ENCODE assay signal across 20 cellular contexts in the genomic region with DNA sequence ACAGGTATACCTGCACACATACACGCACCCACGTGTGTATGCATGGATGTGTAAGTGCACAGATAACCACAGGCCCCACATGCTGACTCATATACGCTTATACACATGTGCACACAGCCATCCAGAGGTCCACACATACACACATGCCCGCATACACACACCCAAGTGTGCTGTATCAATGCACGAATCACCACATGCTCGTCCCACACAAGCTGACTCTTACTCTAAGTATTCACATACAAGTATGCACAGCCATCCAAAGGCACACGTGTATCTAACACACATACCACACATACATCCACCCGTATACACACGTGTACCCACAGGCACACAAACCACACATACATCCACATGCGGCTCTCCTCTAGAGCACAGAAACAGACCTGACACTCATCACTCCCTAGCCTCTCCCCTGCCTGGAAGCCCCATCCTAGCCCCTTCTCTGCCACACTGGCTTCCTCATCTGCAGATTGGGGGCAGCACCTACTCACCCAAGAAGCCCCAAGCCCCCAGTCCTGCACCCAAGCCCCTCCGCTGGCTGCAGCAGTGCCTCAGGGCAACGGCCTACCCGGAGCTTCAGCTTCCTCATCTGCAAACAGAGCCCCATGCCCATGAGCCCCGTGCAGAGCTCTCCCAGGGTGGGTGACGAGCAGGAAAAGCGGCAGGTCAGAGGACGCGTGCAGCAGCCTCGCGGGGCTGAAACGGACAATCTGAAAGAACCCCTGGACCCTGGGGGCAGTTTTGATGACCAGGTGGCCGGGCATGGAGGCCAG.
DNase-seq lines count a peak whose midpoint lies in the region; ATAC-seq and TF ChIP-seq lines count a peak whose summit lies in the region.
"Had no signal": no experiment of that assay in that cellular context is flagged by ENCODE, and none has a peak within 500 bp of the region (broad histone marks: within the 10 kb centered on the region; RNA-seq: fewer than 3 reads in every experiment).

No MANE protein-coding gene starts in this region.

- peak; percentile 38 for DNase-seq in natural killer cell treated with Interleukin-12 subunit alpha and Interleukin-12 subunit beta and Interleukin-15 and Interleukin-18, amount 100 ng/mL, for 72 hours (ENCODE audit: low spot score)
- no peak for DNase-seq in natural killer cell
- peak; percentile 39 for DNase-seq in lower lobe of right lung
- DNase-seq in NCI-H1105 treated with DMSO at 0.1 percent for 48 hours (lab: John Stamatoyannopoulos, UW), result no peak
- DNase-seq in stimulated activated CD8-positive, alpha-beta memory T cell treated with anti-CD3 and anti-CD28 coated beads, Interleukin-4, amount 100 ng/mL, for 48 hours, result no peak
- no peak for DNase-seq in mesenteric fat pad (ENCODE audit: low spot score)
- DNase-seq in NCI-H748 (lab: John Stamatoyannopoulos, UW; ENCODE audit: unreplicated experiment), result no peak
- DNase-seq: activated CD4-positive, alpha-beta T cell treated with anti-CD3 and anti-CD28 coated beads, Interleukin-2, amount 50 U/mL, for 48 hours; activated naive CD4-positive, alpha-beta T cell treated with anti-CD3 and anti-CD28 coated beads, Interleukin-2, amount 10 ng/mL, durations not matched to agents 7 days and 5 days; activated T-cell treated with anti-CD3 and anti-CD28 coated beads, Interleukin-2, amount 50 U/mL, for 1 hour; MG63; NCI-H1694 treated with DMSO at 0.1 percent for 48 hours; NCI-H446 treated with DMSO at 0.1 percent for 48 hours; thyroid gland had no signal

- H3K27ac ChIP-seq in lower lobe of right lung, result no peak overlapping the region
- H3K27ac ChIP-seq: epithelial cell of prostate, left lung, thyroid gland had no signal

- H3K27me3 Mint-ChIP-seq in natural killer cell treated with Interleukin-12 subunit alpha and Interleukin-12 subunit beta and Interleukin-15 and Interleukin-18, amount 100 ng/mL, for 72 hours, result no peaks in the 10 kb centered on the region
- H3K27me3 Mint-ChIP-seq in natural killer cell (ENCODE audit: low read depth in 2 of 2), result no peaks in the 10 kb centered on the region
- H3K27me3 Mint-ChIP-seq in brain, result peaks cover 3% of the 10 kb centered on the region
- H3K27me3 Mint-ChIP-seq: activated naive CD4-positive, alpha-beta T cell treated with anti-CD3 and anti-CD28 coated beads, Interleukin-2, amount 10 ng/mL, durations not matched to agents 7 days and 5 days had no signal

- no peak for ATAC-seq in natural killer cell treated with Interleukin-12 subunit alpha and Interleukin-12 subunit beta and Interleukin-15 and Interleukin-18, amount 100 ng/mL, for 72 hours
- ATAC-seq in natural killer cell, result no peak
- no peak for ATAC-seq in lower lobe of right lung
- ATAC-seq: gastroesophageal sphincter, left lung had no signal

- no peaks in the 10 kb centered on the region for H3K9me3 ChIP-seq in lower lobe of right lung
- H3K9me3 ChIP-seq: left lung, thyroid gland had no signal

- peaks cover 16% of the 10 kb centered on the region for H3K36me3 Mint-ChIP-seq in natural killer cell treated with Interleukin-12 subunit alpha and Interleukin-12 subunit beta and Interleukin-15 and Interleukin-18, amount 100 ng/mL, for 72 hours
- H3K36me3 Mint-ChIP-seq in natural killer cell (no peaks in the 10 kb centered on the region), brain (peaks cover 75% of the 10 kb centered on the region)

- intact Hi-C loops in natural killer cell (cut with micrococcal nuclease) (no loop called here), lower lobe of right lung (cut with DNase I) (no loop called here)

- H3K4me1 ChIP-seq in lower lobe of right lung, result peaks cover 41% of the 10 kb centered on the region

- no peak overlapping the region for H3K4me3 ChIP-seq in lower lobe of right lung
- H3K4me3 ChIP-seq: gastroesophageal sphincter, left lung, MG63, smooth muscle cell, thyroid gland had no signal

- no peak overlapping the region for H3K4me3 Mint-ChIP-seq in natural killer cell treated with Interleukin-12 subunit alpha and Interleukin-12 subunit beta and Interleukin-15 and Interleukin-18, amount 100 ng/mL, for 72 hours
- H3K4me3 Mint-ChIP-seq in natural killer cell (no peak overlapping the region), brain (no peak overlapping the region)
- H3K4me3 Mint-ChIP-seq: activated naive CD4-positive, alpha-beta T cell treated with anti-CD3 and anti-CD28 coated beads, Interleukin-2, amount 10 ng/mL, durations not matched to agents 7 days and 5 days; dendritic cell treated with granulocyte-macrophage colony-stimulating factor and Interleukin-4, amounts not matched to agents 40 ng/mL and 50 ng/mL, for 4 days had no signal

- H3K36me3 ChIP-seq in lower lobe of right lung, result peaks cover 84% of the 10 kb centered on the region

- peaks cover 62 to 69% of the 10 kb centered on the region in 2 donors for H3K4me1 Mint-ChIP-seq in natural killer cell treated with Interleukin-12 subunit alpha and Interleukin-12 subunit beta and Interleukin-15 and Interleukin-18, amount 100 ng/mL, for 72 hours (ENCODE audit: low read depth in 2 of 2)
- H3K4me1 Mint-ChIP-seq in natural killer cell, result peaks cover 58 to 93% of the 10 kb centered on the region in 2 donors
- H3K4me1 Mint-ChIP-seq in brain, result peaks cover 54% of the 10 kb centered on the region

- no peak overlapping the region for H3K27ac Mint-ChIP-seq in natural killer cell treated with Interleukin-12 subunit alpha and Interleukin-12 subunit beta and Interleukin-15 and Interleukin-18, amount 100 ng/mL, for 72 hours
- peak overlapping the region in 1 of 2 donors; percentile 10 for H3K27ac Mint-ChIP-seq in natural killer cell
- H3K27ac Mint-ChIP-seq in brain, result peak overlapping the region; percentile 17 to 97 (median 65)
- H3K27ac Mint-ChIP-seq: activated naive CD4-positive, alpha-beta T cell treated with anti-CD3 and anti-CD28 coated beads, Interleukin-2, amount 10 ng/mL, durations not matched to agents 7 days and 5 days; dendritic cell treated with granulocyte-macrophage colony-stimulating factor and Interleukin-4, amounts not matched to agents 40 ng/mL and 50 ng/mL, for 4 days had no signal

- H3K9me3 Mint-ChIP-seq in natural killer cell treated with Interleukin-12 subunit alpha and Interleukin-12 subunit beta and Interleukin-15 and Interleukin-18, amount 100 ng/mL, for 72 hours, result no peaks in the 10 kb centered on the region
- H3K9me3 Mint-ChIP-seq in natural killer cell, result no peaks in the 10 kb centered on the region
- peaks cover 0 to 24% (median 8%) of the 10 kb centered on the region in 5 experiments for H3K9me3 Mint-ChIP-seq in brain
- H3K9me3 Mint-ChIP-seq: dendritic cell treated with granulocyte-macrophage colony-stimulating factor and Interleukin-4, amounts not matched to agents 40 ng/mL and 50 ng/mL, for 4 days had no signal

- no peaks in the 10 kb centered on the region for H3K27me3 ChIP-seq in lower lobe of right lung (ENCODE audit: low read depth)
- H3K27me3 ChIP-seq: gastroesophageal sphincter, left lung, MG63, thyroid gland had no signal

- TF ChIP-seq CTCF in natural killer cell (IDR thresholded peaks at IDR 0.05) (no peak), brain (conservative IDR thresholded peaks at IDR 0.05) (no peak), lower lobe of right lung (IDR thresholded peaks at IDR 0.05) (no peak)

Comparison
In these comparisons a context has a peak if more than half of its experiments do, and no peak if none do; other contexts are left out.
1. DNase-seq: peak in natural killer cell treated with Interleukin-12 subunit alpha and Interleukin-12 subunit beta and Interleukin-15 and Interleukin-18, amount 100 ng/mL, for 72 hours (single experiment) and lower lobe of right lung (single experiment); none in natural killer cell (single experiment), NCI-H1105 treated with DMSO at 0.1 percent for 48 hours (single experiment), stimulated activated CD8-positive, alpha-beta memory T cell treated with anti-CD3 and anti-CD28 coated beads, Interleukin-4, amount 100 ng/mL, for 48 hours (single experiment), mesenteric fat pad (single experiment) and NCI-H748 (single experiment).
2. H3K27ac Mint-ChIP-seq: peak in brain (5 of 5); none in natural killer cell treated with Interleukin-12 subunit alpha and Interleukin-12 subunit beta and Interleukin-15 and Interleukin-18, amount 100 ng/mL, for 72 hours (0 of 2).